ENCODE assay signal across 8 cellular contexts in genomic region chr2:96869824-96870630, GRCh38. TPM values are rescaled to one million over a fixed set of nuclear protein-coding genes. Genes with fewer than 3 reads are reported as not detected.
A peak's percentile ranks its signal among the peaks of the same experiment; 100 is the strongest.
DNase-seq lines count a peak whose midpoint lies in the region; ATAC-seq and TF ChIP-seq lines count a peak whose summit lies in the region.

Gene SEMA4C, minus strand, starts transcription at chr2:96870080. Its CDS starts 2,194 bp downstream, at chr2:96867886.

- no peak for TF ChIP-seq CTCF in fibroblast of pulmonary artery (IDR thresholded peaks at IDR 0.05; ENCODE audit: low read length, missing control alignments)
- TF ChIP-seq CTCF in natural killer cell (IDR thresholded peaks at IDR 0.05), result no peak
- no peak for TF ChIP-seq CTCF in upper lobe of left lung (IDR thresholded peaks at IDR 0.05)

- H3K27ac Mint-ChIP-seq in activated T-helper 17 cell treated with anti-CD3 and anti-CD28 coated beads, Interleukin-2, amount 50 U/mL, for 72 hours, result peak within 1 kb of the TSS; percentile 74
- peak within 1 kb of the TSS; percentile 89 to 90 for H3K27ac Mint-ChIP-seq in natural killer cell

- H3K27me3 Mint-ChIP-seq in activated T-helper 17 cell treated with anti-CD3 and anti-CD28 coated beads, Interleukin-2, amount 50 U/mL, for 72 hours, result peaks cover 2% of the 10 kb centered on the region
- H3K27me3 Mint-ChIP-seq in natural killer cell (ENCODE audit: low read depth in 2 of 2), result no peaks in the 10 kb centered on the region

- peak within 1 kb of the TSS; percentile 73 for H3K4me3 Mint-ChIP-seq in activated T-helper 17 cell treated with anti-CD3 and anti-CD28 coated beads, Interleukin-2, amount 50 U/mL, for 72 hours
- H3K4me3 Mint-ChIP-seq in natural killer cell, result peak within 1 kb of the TSS; percentile 93

- ATAC-seq in activated T-helper 17 cell treated with anti-CD3 and anti-CD28 coated beads, Interleukin-2, amount 50 U/mL, for 72 hours (replicated peaks), result peak; percentile 19
- ATAC-seq in natural killer cell, result peak; percentile 54 to 63 (median 61)
- peak in 1 of 2 donors; percentile 66 for ATAC-seq in upper lobe of left lung (ENCODE audit: low FRiP score in 2 of 2)
- no peak for ATAC-seq in GM19328 (IDR thresholded peaks at IDR 0.05; ENCODE audit: unreplicated experiment)

- DNase-seq in DMS79 treated with DMSO at 0.1 percent for 48 hours (lab: John Stamatoyannopoulos, UW) (peak; percentile 33), DMS79 (lab: John Stamatoyannopoulos, UW) (no peak), NCI-H460 (ENCODE audit: extremely low read depth, low read depth) (no peak), fibroblast of pulmonary artery (ENCODE audit: low read depth) (peak; percentile 47), natural killer cell (peak; percentile 71), upper lobe of left lung (peak; percentile 54 to 94)

- peaks cover 15% of the 10 kb centered on the region for H3K4me1 Mint-ChIP-seq in activated T-helper 17 cell treated with anti-CD3 and anti-CD28 coated beads, Interleukin-2, amount 50 U/mL, for 72 hours
- H3K4me1 Mint-ChIP-seq in natural killer cell, result peaks cover 37 to 44% of the 10 kb centered on the region in 2 donors

- no peaks in the 10 kb centered on the region for H3K9me3 Mint-ChIP-seq in activated T-helper 17 cell treated with anti-CD3 and anti-CD28 coated beads, Interleukin-2, amount 50 U/mL, for 72 hours
- H3K9me3 Mint-ChIP-seq in natural killer cell, result no peaks in the 10 kb centered on the region

- peak within 1 kb of the TSS; percentile 87 to 98 (median 94) for H3K27ac ChIP-seq in upper lobe of left lung

- H3K4me3 ChIP-seq in fibroblast of pulmonary artery (replicated peaks; ENCODE audit: low read depth, low read length) (peak within 1 kb of the TSS; percentile 89), upper lobe of left lung (peak within 1 kb of the TSS; percentile 66 to 95 (median 92))

- H3K27me3 ChIP-seq in upper lobe of left lung, result peaks cover 0 to 8% (median 0%) of the 10 kb centered on the region in 4 donors

- no peaks in the 10 kb centered on the region for H3K9me3 ChIP-seq in upper lobe of left lung

- intact Hi-C loops in natural killer cell (cut with micrococcal nuclease), result loop anchor here (1.0 kb wide), 1 partner anchor 54 kb away; the partner anchor contains the start of gene CNNM3

- WGBS in upper lobe of left lung, 2 donors, result 4 to 40% methylated on average over 1 to 37 of the region's 92 CpGs

- TF ChIP-seq POLR2A in upper lobe of left lung (IDR thresholded peaks at IDR 0.05), result peak in 2 of 4 donors; percentile 45 to 75

- no peak for TF ChIP-seq EP300 in upper lobe of left lung (IDR thresholded peaks at IDR 0.05)

- peaks cover 57 to 70% (median 61%) of the 10 kb centered on the region in 4 donors for H3K4me1 ChIP-seq in upper lobe of left lung

- H3K36me3 ChIP-seq in upper lobe of left lung, result peaks cover 5 to 16% (median 10%) of the 10 kb centered on the region in 4 donors

- no peaks in the 10 kb centered on the region for H3K36me3 Mint-ChIP-seq in activated T-helper 17 cell treated with anti-CD3 and anti-CD28 coated beads, Interleukin-2, amount 50 U/mL, for 72 hours (ENCODE audit: low read depth)
- H3K36me3 Mint-ChIP-seq in natural killer cell, result no peaks in the 10 kb centered on the region

RNA-seq across cellular contexts. Expression of gene SEMA4C, which starts in this region (rescaled TPM):
- total RNA-seq in NCI-H460 (2014; rRNA removed; shearing (Covaris generic)), result 19.9 and 21.1 TPM in 2 replicates
- 34.8 and 51.6 TPM in 2 replicates for polyA plus RNA-seq in NCI-H460 (2014; cell fraction: nucleus; rRNA removed)
- 1 to 10 TPM; 8.3 to 9.6 TPM for total RNA-seq in activated T-helper 17 cell treated with anti-CD3 and anti-CD28 coated beads, Interleukin-2, amount 50 U/mL, for 72 hours
- 10 to 100 TPM; 51.8 to 78.1 (median 65.8) TPM for total RNA-seq in natural killer cell
- 10 to 100 TPM; 14.0 to 43.6 (median 24.2) TPM for total RNA-seq in upper lobe of left lung

Comparison
In these comparisons a context has a peak if more than half of its experiments do, and no peak if none do; other contexts are left out.
1. DNase-seq: peak in DMS79 treated with DMSO at 0.1 percent for 48 hours (single experiment), fibroblast of pulmonary artery (single experiment), natural killer cell (single experiment) and upper lobe of left lung (2 of 2); none in DMS79 (single experiment) and NCI-H460 (single experiment).